Comparison of ENCODE assay signal across 1 cellular context in genomic region chr20:60729119-60729900, GRCh38.
TF ChIP-seq lines count a peak whose summit lies in the region.

No MANE protein-coding gene starts in this region.

TF ChIP-seq in WTC11, 78 proteins besides CTCF, POLR2A, EP300 and RAD21 (continued from another document):
- TF ChIP-seq ARID4B (CRISPR knock-in tag; IDR thresholded peaks at IDR 0.05; ENCODE audit: borderline replicate concordance) (no peak), FOXP4 (CRISPR knock-in tag; IDR thresholded peaks at IDR 0.05) (no peak)
TF ChIP-seq in WTC11: peak in this region for 0.
